ENCODE assay signal across 9 cellular contexts in the genomic region with DNA sequence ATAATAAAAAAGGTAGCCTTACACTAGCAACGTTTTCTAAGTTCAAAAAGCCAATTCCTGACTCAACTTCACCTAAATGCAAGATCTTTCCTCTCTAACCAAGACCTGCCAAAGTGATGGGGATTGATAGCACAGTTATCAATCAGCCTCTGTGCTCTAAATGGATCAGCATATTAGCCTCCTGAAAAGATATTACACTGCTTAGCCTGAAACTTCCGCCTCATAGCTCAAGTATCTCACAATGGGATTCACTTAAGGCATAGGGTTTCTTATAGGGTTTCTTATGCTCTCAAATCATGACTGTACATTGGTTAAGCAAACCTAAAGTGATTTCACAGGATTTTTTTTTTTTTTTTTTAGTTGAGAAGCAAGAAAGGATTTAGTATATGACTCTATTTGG. TPM values are rescaled to one million over a fixed set of nuclear protein-coding genes. Genes with fewer than 3 reads are reported as not detected.
A peak's percentile ranks its signal among the peaks of the same experiment; 100 is the strongest.
DNase-seq lines count a peak whose midpoint lies in the region; ATAC-seq, FAIRE-seq and TF ChIP-seq lines count a peak whose summit lies in the region.
"Had no signal": no experiment of that assay in that cellular context is flagged by ENCODE, and none has a peak within 500 bp of the region (broad histone marks: within the 10 kb centered on the region; RNA-seq: fewer than 3 reads in every experiment).

No MANE protein-coding gene starts in this region.

- 0 out of 2 replicates have a peak overlapping the region, but pooled peaks have one; percentile 31 for H3K4me3 ChIP-seq in GM08714 (ENCODE audit: low read length)
- peak overlapping the region; percentile 72 for H3K4me3 ChIP-seq in parathyroid adenoma (ENCODE audit: low read depth, low read length)
- no peak overlapping the region for H3K4me3 ChIP-seq in H7 (ENCODE audit: insufficient read depth, low read depth, low read length)

- no peak overlapping the region for H3K9ac ChIP-seq in parathyroid adenoma

- H3K36me3 ChIP-seq in parathyroid adenoma (ENCODE audit: control insufficient read depth, insufficient read depth, low read length) (no peaks in the 10 kb centered on the region), H7 (replicated peaks; ENCODE audit: control insufficient read depth, insufficient read depth, low read length) (no peaks in the 10 kb centered on the region)

- H3K79me2 ChIP-seq in parathyroid adenoma = no peaks in the 10 kb centered on the region

- no peak for TF ChIP-seq CTCF in parathyroid adenoma (IDR thresholded peaks at IDR 0.05)

- no peaks in the 10 kb centered on the region for H3K9me3 ChIP-seq in parathyroid adenoma (ENCODE audit: control insufficient read depth, low read length)

- H3K27ac ChIP-seq in caudate nucleus (ENCODE audit: low read depth, low read length) (peak overlapping the region; percentile 52), parathyroid adenoma (no peak overlapping the region)

- H3K4me2 ChIP-seq in parathyroid adenoma (ENCODE audit: low read length) = peak overlapping the region; percentile 80

- no peak for FAIRE-seq in RCC 7860 (lab: Jason Lieb, UNC)

- ATAC-seq in HG03280 (IDR thresholded peaks at IDR 0.05; ENCODE audit: unreplicated experiment) = peak; percentile 16

- H3K4me1 ChIP-seq in parathyroid adenoma = peaks cover 4% of the 10 kb centered on the region

- H3K27me3 ChIP-seq in parathyroid adenoma (ENCODE audit: control insufficient read depth, insufficient read depth, low read length) (no peaks in the 10 kb centered on the region), H7 (ENCODE audit: control insufficient read depth, insufficient read depth, low read length) (no peaks in the 10 kb centered on the region)

- peak overlapping the region; percentile 53 for H2AFZ ChIP-seq in parathyroid adenoma

- DNase-seq in caudate nucleus (lab: John Stamatoyannopoulos, UW) (no peak), RPMI8226 (no peak), RCC 7860 (ENCODE audit: low spot score) (no peak), H7 (no peak), T-helper 9 cell (no peak)
- DNase-seq: activated CD4-positive, CD25-positive, alpha-beta regulatory T cell had no signal

RNA-seq across cellular contexts. Expression of a gene that starts 0.4 kb away (rescaled TPM):
- 4.1 and 7.2 TPM in 2 replicates for total RNA-seq in H7 (2014; rRNA removed; shearing (Covaris generic))
